ENCODE assay signal across 8 cellular contexts in genomic region chr1:244834596-244835275, GRCh38. TPM values are rescaled to one million over a fixed set of nuclear protein-coding genes. Genes with fewer than 3 reads are reported as not detected.
DNase-seq lines count a peak whose midpoint lies in the region; ATAC-seq and TF ChIP-seq lines count a peak whose summit lies in the region.

No MANE protein-coding gene starts in this region.

- CTCF ChIA-PET in IMR-90 (lab: Yijun Ruan, JAX), result interaction anchor here (0.8 to 1.0 kb wide), 3 partner anchors 12 to 34 kb away, joined by 3 to 4 read pairs (median 3); no protein-coding TSS in a partner anchor

- peak overlapping the region; percentile 94 for H3K14ac ChIP-seq in IMR-90 (replicated peaks; ENCODE audit: low read depth, low read length)

- intact Hi-C loops in IMR-90 (cut with micrococcal nuclease), result loop anchor here (1.0 to 2.0 kb wide), 2 partner anchors 136 to 182 kb away; partner anchors contain the start of gene DESI2
- intact Hi-C loops in activated T-helper 1 cell treated with anti-CD3 and anti-CD28 coated beads, Interleukin-12 subunit alpha, Interleukin-12 subunit beta, Interleukin-2, Interleukin-4 antibody, amounts not matched to agents 30 ng/mL and 10 ng/mL and 1 ng/mL, durations not matched to agents 14 hours and 24 hours and 36 hours (cut with micrococcal nuclease), result loop anchor here (1.0 to 10.0 kb wide), 11 partner anchors 30 to 1732 kb away; partner anchors contain the start of genes CEP170, CNST, HNRNPU and SDCCAG8

- peak overlapping the region; percentile 70 for H4K5ac ChIP-seq in IMR-90 (ENCODE audit: low read depth, low read length)

- peak overlapping the region; percentile 91 for H3K9ac ChIP-seq in IMR-90 (ENCODE audit: low read depth, low read length)
- peak overlapping the region; percentile 97 for H3K9ac ChIP-seq in neural progenitor cell

- peak overlapping the region; percentile 97 for H2BK5ac ChIP-seq in IMR-90 (ENCODE audit: low read depth, low read length, poor library complexity, severe bottlenecking)

- no peaks in the 10 kb centered on the region for H3K27me3 ChIP-seq in IMR-90 (ENCODE audit: control insufficient read depth, insufficient read depth, low read length)
- no peaks in the 10 kb centered on the region for H3K27me3 ChIP-seq in neural progenitor cell
- H3K27me3 ChIP-seq in suprapubic skin, result no peaks in the 10 kb centered on the region

- H2BK20ac ChIP-seq in IMR-90 (ENCODE audit: low read depth, low read length), result peak overlapping the region; percentile 50

- peaks cover 61% of the 10 kb centered on the region for H3F3A ChIP-seq in neural progenitor cell (ENCODE audit: low read depth)

- POLR2A ChIA-PET in IMR-90 (lab: Charles Lee; ENCODE audit: unreplicated experiment), result interaction anchor here (0.8 kb wide), 1 partner anchor 12 kb away, joined by 5 read pairs; no protein-coding TSS in a partner anchor

- H4K20me1 ChIP-seq in IMR-90 (ENCODE audit: insufficient read depth, low read length) (peaks cover 10% of the 10 kb centered on the region), neural progenitor cell (ENCODE audit: low read depth) (peaks cover 22% of the 10 kb centered on the region)

- H3K79me1 ChIP-seq in IMR-90 (ENCODE audit: low read depth in 1 of 2, low read length in 2 of 2), result peaks cover 7 to 20% of the 10 kb centered on the region in 2 experiments; a peak in 3 of 4 replicates

- H3K27ac Mint-ChIP-seq in activated T-helper 1 cell treated with anti-CD3 and anti-CD28 coated beads, Interleukin-12 subunit alpha, Interleukin-12 subunit beta, Interleukin-2, Interleukin-4 antibody, amounts not matched to agents 30 ng/mL and 10 ng/mL and 1 ng/mL, durations not matched to agents 14 hours and 24 hours and 36 hours, result peak overlapping the region; percentile 98
- H3K27ac Mint-ChIP-seq in neural progenitor cell, result peak overlapping the region; percentile 99

- DNase-seq in DMS79 treated with DMSO at 0.1 percent for 48 hours (lab: John Stamatoyannopoulos, UW) (peak; percentile 94), IMR-90 (peak; percentile 92), fibroblast of gingiva (ENCODE audit: low read depth) (peak; percentile 93), neural progenitor cell (ENCODE audit: low spot score) (no peak), suprapubic skin (ENCODE audit: low spot score in 2 of 2) (peak; percentile 94 to 95)
- peak; percentile 84 for DNase-seq in activated T-helper 1 cell treated with anti-CD3 and anti-CD28 coated beads, Interleukin-12 subunit alpha, Interleukin-12 subunit beta, Interleukin-2, Interleukin-4 antibody, amounts not matched to agents 30 ng/mL and 10 ng/mL and 1 ng/mL, durations not matched to agents 14 hours and 24 hours and 36 hours (ENCODE audit: low spot score)

- H3K4me2 ChIP-seq in IMR-90 (ENCODE audit: low read depth, low read length) (peak overlapping the region; percentile 87), neural progenitor cell (peak overlapping the region; percentile 85)

- H3K4me3 ChIP-seq in IMR-90 (ENCODE audit: insufficient read depth, low read depth, low read length) (peak overlapping the region; percentile 68), neural progenitor cell (peak overlapping the region; percentile 82), suprapubic skin (peak overlapping the region; percentile 91)

- H3K4me1 ChIP-seq in IMR-90 (ENCODE audit: control insufficient read depth, insufficient read depth, low read length) (peaks cover 2% of the 10 kb centered on the region; the same call in 1 of the 2 replicates), neural progenitor cell (peaks cover 17% of the 10 kb centered on the region), suprapubic skin (peaks cover 31% of the 10 kb centered on the region)

- peak; percentile 77 for ATAC-seq in GM21528 (IDR thresholded peaks at IDR 0.05; ENCODE audit: low FRiP score, unreplicated experiment)
- ATAC-seq in IMR-90 (ENCODE audit: low read depth), result peak; percentile 55

- peak overlapping the region; percentile 97 for H3K4ac ChIP-seq in IMR-90 (ENCODE audit: low read depth, low read length)

- BruUV-seq in IMR-90 (replicated peaks; lab: Mats Ljungman, UMichigan), result no TSS peak

- no peak for TF ChIP-seq CTCF in IMR-90 (conservative IDR thresholded peaks at IDR 0.05; ENCODE audit: low read depth, low read length)
- TF ChIP-seq CTCF in neural progenitor cell (IDR thresholded peaks at IDR 0.05), result no peak
- TF ChIP-seq CTCF in suprapubic skin (IDR thresholded peaks at IDR 0.05), result no peak

- peaks cover 2% of the 10 kb centered on the region for H3K9me1 ChIP-seq in IMR-90 (ENCODE audit: insufficient read depth, low read length)

- no peaks in the 10 kb centered on the region for H3K9me3 Mint-ChIP-seq in activated T-helper 1 cell treated with anti-CD3 and anti-CD28 coated beads, Interleukin-12 subunit alpha, Interleukin-12 subunit beta, Interleukin-2, Interleukin-4 antibody, amounts not matched to agents 30 ng/mL and 10 ng/mL and 1 ng/mL, durations not matched to agents 14 hours and 24 hours and 36 hours
- no peaks in the 10 kb centered on the region for H3K9me3 Mint-ChIP-seq in neural progenitor cell

- TF ChIP-seq RAD21 in IMR-90 (IDR thresholded peaks at IDR 0.05; ENCODE audit: low read length), result no peak

- peaks cover 42% of the 10 kb centered on the region for H3K79me2 ChIP-seq in neural progenitor cell (ENCODE audit: low read depth)

- H2AFZ ChIP-seq in IMR-90 (replicated peaks; ENCODE audit: low read length, poor library complexity) (peak overlapping the region; percentile 88), neural progenitor cell (replicated peaks) (peak overlapping the region; percentile 90)

- WGBS in IMR-90 (ENCODE audit: extremely low coverage in 2 of 2, insufficient read length in 1 of 2), 2 experiments, result 0% methylated on average over 15 of the region's 49 CpGs; no CpG with 5 or more reads in 1 of the 2 experiments
- WGBS in suprapubic skin, result under 1% methylated on average over 40 of the region's 49 CpGs

- H3K4me3 Mint-ChIP-seq in activated T-helper 1 cell treated with anti-CD3 and anti-CD28 coated beads, Interleukin-12 subunit alpha, Interleukin-12 subunit beta, Interleukin-2, Interleukin-4 antibody, amounts not matched to agents 30 ng/mL and 10 ng/mL and 1 ng/mL, durations not matched to agents 14 hours and 24 hours and 36 hours, result peak overlapping the region; percentile 96
- H3K4me3 Mint-ChIP-seq in neural progenitor cell, result peak overlapping the region; percentile 92

- peaks cover 49% of the 10 kb centered on the region for H3K4me1 Mint-ChIP-seq in activated T-helper 1 cell treated with anti-CD3 and anti-CD28 coated beads, Interleukin-12 subunit alpha, Interleukin-12 subunit beta, Interleukin-2, Interleukin-4 antibody, amounts not matched to agents 30 ng/mL and 10 ng/mL and 1 ng/mL, durations not matched to agents 14 hours and 24 hours and 36 hours (ENCODE audit: low read depth)
- H3K4me1 Mint-ChIP-seq in neural progenitor cell, result peaks cover 30% of the 10 kb centered on the region

- H4K8ac ChIP-seq in IMR-90 (ENCODE audit: low read depth in 2 of 2, low read length in 2 of 2), result peak overlapping the region; percentile 61 to 97

- peak overlapping the region; percentile 92 for H2AK5ac ChIP-seq in IMR-90 (ENCODE audit: low read depth, low read length)

- H3K27ac ChIP-seq in IMR-90 (ENCODE audit: insufficient read depth, low read length), result peak overlapping the region; percentile 97
- H3K27ac ChIP-seq in neural progenitor cell, result peak overlapping the region; percentile 100
- H3K27ac ChIP-seq in suprapubic skin, result peak overlapping the region; percentile 99

- no peaks in the 10 kb centered on the region for H3K27me3 Mint-ChIP-seq in activated T-helper 1 cell treated with anti-CD3 and anti-CD28 coated beads, Interleukin-12 subunit alpha, Interleukin-12 subunit beta, Interleukin-2, Interleukin-4 antibody, amounts not matched to agents 30 ng/mL and 10 ng/mL and 1 ng/mL, durations not matched to agents 14 hours and 24 hours and 36 hours (ENCODE audit: insufficient read depth)
- peaks cover 5% of the 10 kb centered on the region for H3K27me3 Mint-ChIP-seq in neural progenitor cell (ENCODE audit: insufficient read depth, low read depth)

- H3K36me3 ChIP-seq in IMR-90 (ENCODE audit: control insufficient read depth, insufficient read depth, low read length), result peaks cover 3% of the 10 kb centered on the region
- peaks cover 6% of the 10 kb centered on the region for H3K36me3 ChIP-seq in neural progenitor cell
- H3K36me3 ChIP-seq in suprapubic skin, result peaks cover 11% of the 10 kb centered on the region

- peak overlapping the region; percentile 26; the same call in 2 of the 3 replicates for H2BK15ac ChIP-seq in IMR-90 (ENCODE audit: low read depth, low read length)

- TF ChIP-seq POLR2A in IMR-90 (IDR thresholded peaks at IDR 0.05; ENCODE audit: low read depth, low read length) (peak; percentile 84), suprapubic skin (IDR thresholded peaks at IDR 0.05) (peak in 1 of 2 donors; percentile 60)

- H2BK120ac ChIP-seq in IMR-90 (ENCODE audit: low read depth, low read length), result peak overlapping the region; percentile 88

- H3K56ac ChIP-seq in IMR-90 (ENCODE audit: extremely low read depth, insufficient read depth, low read length), result peak overlapping the region; percentile 99

- peak overlapping the region; percentile 89 for H3K18ac ChIP-seq in IMR-90 (ENCODE audit: low read depth, low read length)

- in situ Hi-C loops in IMR-90 (cut with MboI; ENCODE audit: low sequenced_read_pairs), result loop anchor here (10.0 kb wide), 1 partner anchor 210 kb away; no protein-coding TSS in a partner anchor

- peak overlapping the region; percentile 95 for H4K91ac ChIP-seq in IMR-90 (ENCODE audit: insufficient read depth, low read depth, low read length)

- dilution Hi-C loops in IMR-90 (cut with HindIII; ENCODE audit: low sequenced_read_pairs, unreplicated experiment), result no loop called here

- no peaks in the 10 kb centered on the region for H3K9me3 ChIP-seq in IMR-90 (ENCODE audit: control insufficient read depth, insufficient read depth, low read length)
- no peaks in the 10 kb centered on the region for H3K9me3 ChIP-seq in neural progenitor cell (ENCODE audit: low read depth)
- no peaks in the 10 kb centered on the region for H3K9me3 ChIP-seq in suprapubic skin

- H2AK9ac ChIP-seq in IMR-90 (replicated peaks; ENCODE audit: low read depth, low read length, poor library complexity), result peak overlapping the region; percentile 96

- peak overlapping the region; percentile 91; the same call in 1 of the 2 replicates for H3K23ac ChIP-seq in IMR-90 (ENCODE audit: low read depth, low read length)

- peaks cover 28% of the 10 kb centered on the region for H3K36me3 Mint-ChIP-seq in activated T-helper 1 cell treated with anti-CD3 and anti-CD28 coated beads, Interleukin-12 subunit alpha, Interleukin-12 subunit beta, Interleukin-2, Interleukin-4 antibody, amounts not matched to agents 30 ng/mL and 10 ng/mL and 1 ng/mL, durations not matched to agents 14 hours and 24 hours and 36 hours (ENCODE audit: low read depth)
- peaks cover 18% of the 10 kb centered on the region for H3K36me3 Mint-ChIP-seq in neural progenitor cell

- TF ChIP-seq EP300 in suprapubic skin (IDR thresholded peaks at IDR 0.05), result no peak

RNA-seq across cellular contexts. Expression of gene COX20, which starts 0.7 kb away (rescaled TPM):
- 13.3 and 26.9 TPM in 2 replicates for total RNA-seq in IMR-90 (2012; rRNA removed)
- polyA plus RNA-seq in IMR-90 (2012; rRNA removed), result 27.0 and 27.5 TPM in 2 replicates
- 4.6 and 8.8 TPM in 2 replicates for polyA plus RNA-seq in IMR-90 (2012; cell fraction: cytosol; rRNA removed)
- 1.7 and 15.7 TPM in 2 replicates for polyA plus RNA-seq in IMR-90 (2012; cell fraction: nucleus; rRNA removed; ENCODE audit: low replicate concordance)
- polyA plus RNA-seq in PFSK-1 (2012; ENCODE audit: insufficient read length, low read depth), result 14.2 TPM
- 27.4 and 27.6 TPM in 2 replicates for total RNA-seq in activated T-helper 1 cell treated with anti-CD3 and anti-CD28 coated beads, Interleukin-12 subunit alpha, Interleukin-12 subunit beta, Interleukin-2, Interleukin-4 antibody, amounts not matched to agents 30 ng/mL and 10 ng/mL and 1 ng/mL, durations not matched to agents 14 hours and 24 hours and 36 hours
- 24.0 and 81.6 TPM in 2 replicates for total RNA-seq in neural progenitor cell (ENCODE audit: low replicate concordance)
- 10 to 100 TPM; 19.4 to 30.3 (median 25.3) TPM for total RNA-seq in suprapubic skin

RNA-seq across cellular contexts. Expression of gene HNRNPU, which starts 29.6 kb away (rescaled TPM):
- 151 and 343 TPM in 2 replicates for total RNA-seq in IMR-90 (2012; rRNA removed)
- polyA plus RNA-seq in IMR-90 (2012; rRNA removed), result 144 and 169 TPM in 2 replicates
- polyA plus RNA-seq in IMR-90 (2012; cell fraction: cytosol; rRNA removed), result 41.1 and 87.3 TPM in 2 replicates
- 31.2 and 90.2 TPM in 2 replicates for polyA plus RNA-seq in IMR-90 (2012; cell fraction: nucleus; rRNA removed; ENCODE audit: low replicate concordance)
- polyA plus RNA-seq in PFSK-1 (2012; ENCODE audit: insufficient read length, low read depth), result 233 TPM
- total RNA-seq in activated T-helper 1 cell treated with anti-CD3 and anti-CD28 coated beads, Interleukin-12 subunit alpha, Interleukin-12 subunit beta, Interleukin-2, Interleukin-4 antibody, amounts not matched to agents 30 ng/mL and 10 ng/mL and 1 ng/mL, durations not matched to agents 14 hours and 24 hours and 36 hours, result 566 and 573 TPM in 2 replicates
- 543 and 856 TPM in 2 replicates for total RNA-seq in neural progenitor cell (ENCODE audit: low replicate concordance)
- total RNA-seq in suprapubic skin, result 100 to 1,000 TPM; 275 to 441 (median 310) TPM
